1 cellular context compared by ENCODE assay signal in the genomic region with DNA sequence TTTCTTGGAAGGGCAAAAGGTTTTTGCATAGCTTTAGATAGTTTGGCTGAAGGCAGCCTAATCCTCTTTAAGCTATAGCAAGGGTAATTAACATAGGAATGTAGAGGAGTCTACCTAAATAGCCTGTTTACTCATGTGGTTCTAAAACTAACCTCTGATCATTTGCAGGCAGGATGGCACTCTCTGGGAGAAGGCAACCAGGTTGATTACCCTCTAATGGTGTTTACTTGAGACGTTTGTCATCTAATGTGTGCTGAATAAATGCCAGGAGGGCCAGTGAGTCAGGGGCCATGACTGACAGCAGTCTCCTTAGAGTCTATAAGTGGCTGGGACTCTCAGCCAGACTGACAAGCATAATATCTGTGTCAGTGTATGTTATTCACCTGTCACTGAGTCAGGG.
TF ChIP-seq lines count a peak whose summit lies in the region.

No MANE protein-coding gene starts in this region.

TF ChIP-seq in GM23338, 12 proteins besides CTCF, POLR2A, EP300 and RAD21 (continued from another document):
- TF ChIP-seq, protein P1, sequence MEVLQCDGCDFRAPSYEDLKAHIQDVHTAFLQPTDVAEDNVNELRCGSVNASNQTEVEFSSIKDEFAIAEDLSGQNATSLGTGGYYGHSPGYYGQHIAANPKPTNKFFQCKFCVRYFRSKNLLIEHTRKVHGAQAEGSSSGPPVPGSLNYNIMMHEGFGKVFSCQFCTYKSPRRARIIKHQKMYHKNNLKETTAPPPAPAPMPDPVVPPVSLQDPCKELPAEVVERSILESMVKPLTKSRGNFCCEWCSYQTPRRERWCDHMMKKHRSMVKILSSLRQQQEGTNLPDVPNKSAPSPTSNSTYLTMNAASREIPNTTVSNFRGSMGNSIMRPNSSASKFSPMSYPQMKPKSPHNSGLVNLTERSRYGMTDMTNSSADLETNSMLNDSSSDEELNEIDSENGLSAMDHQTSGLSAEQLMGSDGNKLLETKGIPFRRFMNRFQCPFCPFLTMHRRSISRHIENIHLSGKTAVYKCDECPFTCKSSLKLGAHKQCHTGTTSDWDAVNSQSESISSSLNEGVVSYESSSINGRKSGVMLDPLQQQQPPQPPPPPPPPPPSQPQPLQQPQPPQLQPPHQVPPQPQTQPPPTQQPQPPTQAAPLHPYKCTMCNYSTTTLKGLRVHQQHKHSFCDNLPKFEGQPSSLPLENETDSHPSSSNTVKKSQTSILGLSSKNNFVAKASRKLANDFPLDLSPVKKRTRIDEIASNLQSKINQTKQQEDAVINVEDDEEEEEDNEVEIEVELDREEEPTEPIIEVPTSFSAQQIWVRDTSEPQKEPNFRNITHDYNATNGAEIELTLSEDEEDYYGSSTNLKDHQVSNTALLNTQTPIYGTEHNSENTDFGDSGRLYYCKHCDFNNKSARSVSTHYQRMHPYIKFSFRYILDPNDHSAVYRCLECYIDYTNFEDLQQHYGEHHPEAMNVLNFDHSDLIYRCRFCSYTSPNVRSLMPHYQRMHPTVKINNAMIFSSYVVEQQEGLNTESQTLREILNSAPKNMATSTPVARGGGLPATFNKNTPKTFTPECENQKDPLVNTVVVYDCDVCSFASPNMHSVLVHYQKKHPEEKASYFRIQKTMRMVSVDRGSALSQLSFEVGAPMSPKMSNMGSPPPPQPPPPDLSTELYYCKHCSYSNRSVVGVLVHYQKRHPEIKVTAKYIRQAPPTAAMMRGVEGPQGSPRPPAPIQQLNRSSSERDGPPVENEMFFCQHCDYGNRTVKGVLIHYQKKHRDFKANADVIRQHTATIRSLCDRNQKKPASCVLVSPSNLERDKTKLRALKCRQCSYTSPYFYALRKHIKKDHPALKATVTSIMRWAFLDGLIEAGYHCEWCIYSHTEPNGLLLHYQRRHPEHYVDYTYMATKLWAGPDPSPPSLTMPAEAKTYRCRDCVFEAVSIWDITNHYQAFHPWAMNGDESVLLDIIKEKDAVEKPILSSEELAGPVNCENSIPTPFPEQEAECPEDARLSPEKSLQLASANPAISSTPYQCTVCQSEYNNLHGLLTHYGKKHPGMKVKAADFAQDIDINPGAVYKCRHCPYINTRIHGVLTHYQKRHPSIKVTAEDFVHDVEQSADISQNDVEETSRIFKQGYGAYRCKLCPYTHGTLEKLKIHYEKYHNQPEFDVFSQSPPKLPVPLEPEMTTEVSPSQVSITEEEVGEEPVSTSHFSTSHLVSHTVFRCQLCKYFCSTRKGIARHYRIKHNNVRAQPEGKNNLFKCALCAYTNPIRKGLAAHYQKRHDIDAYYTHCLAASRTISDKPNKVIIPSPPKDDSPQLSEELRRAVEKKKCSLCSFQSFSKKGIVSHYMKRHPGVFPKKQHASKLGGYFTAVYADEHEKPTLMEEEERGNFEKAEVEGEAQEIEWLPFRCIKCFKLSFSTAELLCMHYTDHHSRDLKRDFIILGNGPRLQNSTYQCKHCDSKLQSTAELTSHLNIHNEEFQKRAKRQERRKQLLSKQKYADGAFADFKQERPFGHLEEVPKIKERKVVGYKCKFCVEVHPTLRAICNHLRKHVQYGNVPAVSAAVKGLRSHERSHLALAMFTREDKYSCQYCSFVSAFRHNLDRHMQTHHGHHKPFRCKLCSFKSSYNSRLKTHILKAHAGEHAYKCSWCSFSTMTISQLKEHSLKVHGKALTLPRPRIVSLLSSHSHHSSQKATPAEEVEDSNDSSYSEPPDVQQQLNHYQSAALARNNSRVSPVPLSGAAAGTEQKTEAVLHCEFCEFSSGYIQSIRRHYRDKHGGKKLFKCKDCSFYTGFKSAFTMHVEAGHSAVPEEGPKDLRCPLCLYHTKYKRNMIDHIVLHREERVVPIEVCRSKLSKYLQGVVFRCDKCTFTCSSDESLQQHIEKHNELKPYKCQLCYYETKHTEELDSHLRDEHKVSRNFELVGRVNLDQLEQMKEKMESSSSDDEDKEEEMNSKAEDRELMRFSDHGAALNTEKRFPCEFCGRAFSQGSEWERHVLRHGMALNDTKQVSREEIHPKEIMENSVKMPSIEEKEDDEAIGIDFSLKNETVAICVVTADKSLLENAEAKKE (CRISPR knock-in tag; IDR thresholded peaks at IDR 0.05), result no peak
- no peak for TF ChIP-seq NANOG (IDR thresholded peaks at IDR 0.05; ENCODE audit: borderline replicate concordance)
- TF ChIP-seq, protein P2, sequence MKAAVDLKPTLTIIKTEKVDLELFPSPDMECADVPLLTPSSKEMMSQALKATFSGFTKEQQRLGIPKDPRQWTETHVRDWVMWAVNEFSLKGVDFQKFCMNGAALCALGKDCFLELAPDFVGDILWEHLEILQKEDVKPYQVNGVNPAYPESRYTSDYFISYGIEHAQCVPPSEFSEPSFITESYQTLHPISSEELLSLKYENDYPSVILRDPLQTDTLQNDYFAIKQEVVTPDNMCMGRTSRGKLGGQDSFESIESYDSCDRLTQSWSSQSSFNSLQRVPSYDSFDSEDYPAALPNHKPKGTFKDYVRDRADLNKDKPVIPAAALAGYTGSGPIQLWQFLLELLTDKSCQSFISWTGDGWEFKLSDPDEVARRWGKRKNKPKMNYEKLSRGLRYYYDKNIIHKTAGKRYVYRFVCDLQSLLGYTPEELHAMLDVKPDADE (IDR thresholded peaks at IDR 0.05), result no peak
- no peak for TF ChIP-seq POLR2AphosphoS5 (IDR thresholded peaks at IDR 0.05; ENCODE audit: low read depth)
- TF ChIP-seq EZH2phosphoT487 (IDR thresholded peaks at IDR 0.05; ENCODE audit: unreplicated experiment), result no peak
- TF ChIP-seq ZNF114 (CRISPR knock-in tag; IDR thresholded peaks at IDR 0.05), result no peak
- no peak for TF ChIP-seq ZNF331 (CRISPR knock-in tag; IDR thresholded peaks at IDR 0.05; ENCODE audit: low read depth)
- TF ChIP-seq EZH2 (IDR thresholded peaks at IDR 0.05; ENCODE audit: low read depth, unreplicated experiment), result no peak
